In the genomic region with DNA sequence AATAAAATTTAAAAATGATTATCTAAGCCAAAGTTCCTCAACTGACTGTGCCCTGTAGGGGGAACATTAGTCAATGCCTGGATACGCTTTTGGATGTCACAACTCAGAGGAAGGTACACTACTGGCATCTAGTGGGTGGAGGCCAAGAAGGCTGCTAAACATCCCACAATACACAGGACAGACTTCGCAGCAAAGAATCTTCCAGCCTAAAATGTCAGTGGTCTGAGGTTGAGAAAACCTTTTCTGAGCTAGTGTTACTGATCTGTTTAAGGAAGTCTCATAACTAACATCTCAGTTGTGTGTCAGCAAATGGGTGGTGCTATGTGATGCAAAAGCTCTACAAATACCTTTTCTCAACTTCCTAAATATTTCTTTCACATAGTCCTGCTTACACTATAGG, we compare ENCODE assay signal across 15 cellular contexts. TPM values are rescaled to one million over a fixed set of nuclear protein-coding genes. Genes with fewer than 3 reads are reported as not detected.
DNase-seq lines count a peak whose midpoint lies in the region; ATAC-seq and TF ChIP-seq lines count a peak whose summit lies in the region.
"Had no signal": no experiment of that assay in that cellular context is flagged by ENCODE, and none has a peak within 500 bp of the region (broad histone marks: within the 10 kb centered on the region; RNA-seq: fewer than 3 reads in every experiment).

No MANE protein-coding gene starts in this region.

- no peaks in the 10 kb centered on the region for H4K20me1 ChIP-seq in SK-N-SH (ENCODE audit: insufficient read depth)

- TF ChIP-seq RAD21 in SK-N-SH (IDR thresholded peaks at IDR 0.05; ENCODE audit: low read length): peak; percentile 10; the same call in 1 of the 2 replicates

- no peaks in the 10 kb centered on the region for H3K9me3 ChIP-seq in SK-N-SH
- no peaks in the 10 kb centered on the region for H3K9me3 ChIP-seq in naive thymus-derived CD4-positive, alpha-beta T cell (ENCODE audit: control insufficient read depth in 2 of 3, low read length in 3 of 3)

- H3K9me2 ChIP-seq in SK-N-SH: no peaks in the 10 kb centered on the region

- H3K9me3 Mint-ChIP-seq in chondrocyte (ENCODE audit: low read depth): peaks cover 13% of the 10 kb centered on the region
- H3K9me3 Mint-ChIP-seq in naive thymus-derived CD4-positive, alpha-beta T cell: peaks cover 0 to 22% (median 6%) of the 10 kb centered on the region in 11 donors

- H3K4me1 Mint-ChIP-seq in chondrocyte (ENCODE audit: low read depth): peaks cover 6% of the 10 kb centered on the region
- no peaks in the 10 kb centered on the region for H3K4me1 Mint-ChIP-seq in naive thymus-derived CD4-positive, alpha-beta T cell
- H3K4me1 Mint-ChIP-seq: immature natural killer cell had no signal

- ATAC-seq in SK-N-SH treated with all-trans-retinoic acid at 6 μM for 48 hours: no peak
- ATAC-seq in naive thymus-derived CD4-positive, alpha-beta T cell: peak; percentile 80
- ATAC-seq in HG03139 (IDR thresholded peaks at IDR 0.05; ENCODE audit: unreplicated experiment): no peak

- no peaks in the 10 kb centered on the region for H3K27me3 ChIP-seq in SK-N-SH (ENCODE audit: insufficient read depth)
- H3K27me3 ChIP-seq in naive thymus-derived CD4-positive, alpha-beta T cell (ENCODE audit: control insufficient read depth in 2 of 2, insufficient read depth in 2 of 2, low read length in 2 of 2): no peaks in the 10 kb centered on the region
- H3K27me3 ChIP-seq in H7 (ENCODE audit: control insufficient read depth, insufficient read depth, low read length): no peaks in the 10 kb centered on the region
- H3K27me3 ChIP-seq: tibial artery had no signal

- H3K36me3 ChIP-seq in SK-N-SH (replicated peaks in 1 of 2; ENCODE audit: control insufficient read depth in 1 of 2, insufficient read depth in 2 of 2, low read length in 1 of 2): peaks cover 0 to 49% of the 10 kb centered on the region in 2 experiments
- no peaks in the 10 kb centered on the region for H3K36me3 ChIP-seq in naive thymus-derived CD4-positive, alpha-beta T cell (ENCODE audit: control insufficient read depth in 2 of 3, insufficient read depth in 3 of 3, low read length in 3 of 3)
- peaks cover 11% of the 10 kb centered on the region for H3K36me3 ChIP-seq in H7 (replicated peaks; ENCODE audit: control insufficient read depth, insufficient read depth, low read length)

- H3F3A ChIP-seq in SK-N-SH (replicated peaks; ENCODE audit: insufficient read depth): peaks cover 1% of the 10 kb centered on the region

- H3K9ac ChIP-seq in SK-N-SH: no peak overlapping the region

- TF ChIP-seq CTCF in SK-N-SH (IDR thresholded peaks at IDR 0.05) (no peak), chondrocyte (IDR thresholded peaks at IDR 0.05) (peak; percentile 26)

- H3K27me3 Mint-ChIP-seq in chondrocyte (ENCODE audit: low read depth): no peaks in the 10 kb centered on the region
- H3K27me3 Mint-ChIP-seq in naive thymus-derived CD4-positive, alpha-beta T cell: peaks cover 0 to 13% (median 0%) of the 10 kb centered on the region in 5 donors

- no peaks in the 10 kb centered on the region for H3K4me1 ChIP-seq in SK-N-SH (ENCODE audit: control insufficient read depth in 1 of 2, insufficient read depth in 2 of 2, low read depth in 1 of 2, low read length in 1 of 2)
- no peaks in the 10 kb centered on the region for H3K4me1 ChIP-seq in naive thymus-derived CD4-positive, alpha-beta T cell (ENCODE audit: control insufficient read depth in 2 of 2, insufficient read depth in 2 of 2, low read length in 2 of 2)
- H3K4me1 ChIP-seq: tibial artery had no signal

- no peaks in the 10 kb centered on the region for H3K79me2 ChIP-seq in SK-N-SH (ENCODE audit: insufficient read depth)

- no peak for TF ChIP-seq EP300 in SK-N-SH (IDR thresholded peaks at IDR 0.05; ENCODE audit: borderline replicate concordance in 1 of 2, low read depth in 1 of 2, low read length in 1 of 2)

- intact Hi-C loops in naive thymus-derived CD4-positive, alpha-beta T cell (cut with micrococcal nuclease): no loop called here

- WGBS in SK-N-SH (ENCODE audit: low lambda C conversion rate): 70% methylated on average over 2 of the region's 2 CpGs

- H3K27ac ChIP-seq in SK-N-SH (ENCODE audit: low read depth in 2 of 2, low read length in 1 of 2): no peak overlapping the region
- no peak overlapping the region for H3K27ac ChIP-seq in naive thymus-derived CD4-positive, alpha-beta T cell (ENCODE audit: low read depth, low read length)
- H3K27ac ChIP-seq: tibial artery had no signal

- H3K4me2 ChIP-seq in SK-N-SH: no peak overlapping the region

- no peak for DNase-seq in SK-N-SH
- DNase-seq in NOMO-1 (lab: John Stamatoyannopoulos, UW; ENCODE audit: unreplicated experiment in 2 of 2): peak; percentile 74 to 93
- no peak for DNase-seq in chondrocyte (ENCODE audit: low spot score)
- DNase-seq in naive thymus-derived CD4-positive, alpha-beta T cell: no peak
- DNase-seq in NCI-H1436 (lab: John Stamatoyannopoulos, UW): no peak
- no peak for DNase-seq in H7
- DNase-seq: activated CD4-positive, alpha-beta T cell treated with anti-CD3 and anti-CD28 coated beads, Interleukin-2, amount 50 U/mL, for 1 hour; foreskin melanocyte; immature natural killer cell; tibial artery had no signal

- POLR2A ChIA-PET in SK-N-SH (lab: Yijun Ruan, JAX): no interaction called here
- POLR2A ChIA-PET in naive thymus-derived CD4-positive, alpha-beta T cell (lab: Charles Lee): no interaction called here

- no peak overlapping the region for H3K4me3 Mint-ChIP-seq in chondrocyte (ENCODE audit: unreplicated experiment)
- no peak overlapping the region for H3K4me3 Mint-ChIP-seq in naive thymus-derived CD4-positive, alpha-beta T cell
- H3K4me3 Mint-ChIP-seq: activated T-helper 1 cell treated with anti-CD3 and anti-CD28 coated beads, Interleukin-12 subunit alpha, Interleukin-12 subunit beta, Interleukin-2, Interleukin-4 antibody, amounts not matched to agents 30 ng/mL and 10 ng/mL and 1 ng/mL, durations not matched to agents 14 hours and 24 hours and 36 hours; immature natural killer cell had no signal

- H3K27ac Mint-ChIP-seq in chondrocyte (ENCODE audit: unreplicated experiment): no peak overlapping the region
- no peak overlapping the region for H3K27ac Mint-ChIP-seq in naive thymus-derived CD4-positive, alpha-beta T cell
- H3K27ac Mint-ChIP-seq: activated T-helper 1 cell treated with anti-CD3 and anti-CD28 coated beads, Interleukin-12 subunit alpha, Interleukin-12 subunit beta, Interleukin-2, Interleukin-4 antibody, amounts not matched to agents 30 ng/mL and 10 ng/mL and 1 ng/mL, durations not matched to agents 14 hours and 24 hours and 36 hours; immature natural killer cell had no signal

- CTCF ChIA-PET in SK-N-SH (lab: Yijun Ruan, JAX): interaction anchor here (0.8 to 1.8 kb wide), 4 partner anchors 9 to 347 kb away, joined by 3 to 6 read pairs (median 3); no protein-coding TSS in a partner anchor
- CTCF ChIA-PET in naive thymus-derived CD4-positive, alpha-beta T cell (lab: Charles Lee): no interaction called here

- no peak overlapping the region for H3K4me3 ChIP-seq in SK-N-SH (ENCODE audit: low read depth in 2 of 2, low read length in 1 of 2)
- no peak overlapping the region for H3K4me3 ChIP-seq in naive thymus-derived CD4-positive, alpha-beta T cell (ENCODE audit: low read length)
- no peak overlapping the region for H3K4me3 ChIP-seq in H7 (ENCODE audit: insufficient read depth, low read depth, low read length)
- H3K4me3 ChIP-seq: tibial artery had no signal

- H2AFZ ChIP-seq in SK-N-SH (ENCODE audit: low read depth): no peak overlapping the region

- peaks cover 58% of the 10 kb centered on the region for H3K36me3 Mint-ChIP-seq in chondrocyte (ENCODE audit: low read depth)
- peaks cover 0 to 51% (median 4%) of the 10 kb centered on the region in 5 donors for H3K36me3 Mint-ChIP-seq in naive thymus-derived CD4-positive, alpha-beta T cell

TF ChIP-seq in SK-N-SH, 30 proteins besides CTCF, POLR2A, EP300 and RAD21 (continues in another document):
- TF ChIP-seq JUND (IDR thresholded peaks at IDR 0.05) (no peak), NFIC (IDR thresholded peaks at IDR 0.05; ENCODE audit: borderline replicate concordance) (no peak), GABPA (IDR thresholded peaks at IDR 0.05; ENCODE audit: low read depth) (no peak), NRF1 (IDR thresholded peaks at IDR 0.05; ENCODE audit: low read depth, low read length) (no peak), POLR2AphosphoS5 (IDR thresholded peaks at IDR 0.05; ENCODE audit: low read depth, low read length) (no peak)
- TF ChIP-seq, protein P1, sequence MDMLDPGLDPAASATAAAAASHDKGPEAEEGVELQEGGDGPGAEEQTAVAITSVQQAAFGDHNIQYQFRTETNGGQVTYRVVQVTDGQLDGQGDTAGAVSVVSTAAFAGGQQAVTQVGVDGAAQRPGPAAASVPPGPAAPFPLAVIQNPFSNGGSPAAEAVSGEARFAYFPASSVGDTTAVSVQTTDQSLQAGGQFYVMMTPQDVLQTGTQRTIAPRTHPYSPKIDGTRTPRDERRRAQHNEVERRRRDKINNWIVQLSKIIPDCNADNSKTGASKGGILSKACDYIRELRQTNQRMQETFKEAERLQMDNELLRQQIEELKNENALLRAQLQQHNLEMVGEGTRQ (IDR thresholded peaks at IDR 0.05; ENCODE audit: borderline replicate concordance, low read depth, low read length): no peak

TF ChIP-seq in SK-N-SH treated with all-trans-retinoic acid at 6 μM for 48 hours, 23 proteins besides CTCF, POLR2A, EP300 and RAD21 (continues in another document):
- TF ChIP-seq TCF4 (CRISPR knock-in tag; IDR thresholded peaks at IDR 0.05; ENCODE audit: borderline replicate concordance) (no peak), PPARA (CRISPR knock-in tag; IDR thresholded peaks at IDR 0.05; ENCODE audit: borderline replicate concordance) (no peak), ESRRG (CRISPR knock-in tag; IDR thresholded peaks at IDR 0.05) (no peak), TOX (CRISPR knock-in tag; IDR thresholded peaks at IDR 0.05; ENCODE audit: borderline replicate concordance) (no peak)
- TF ChIP-seq, protein P2, sequence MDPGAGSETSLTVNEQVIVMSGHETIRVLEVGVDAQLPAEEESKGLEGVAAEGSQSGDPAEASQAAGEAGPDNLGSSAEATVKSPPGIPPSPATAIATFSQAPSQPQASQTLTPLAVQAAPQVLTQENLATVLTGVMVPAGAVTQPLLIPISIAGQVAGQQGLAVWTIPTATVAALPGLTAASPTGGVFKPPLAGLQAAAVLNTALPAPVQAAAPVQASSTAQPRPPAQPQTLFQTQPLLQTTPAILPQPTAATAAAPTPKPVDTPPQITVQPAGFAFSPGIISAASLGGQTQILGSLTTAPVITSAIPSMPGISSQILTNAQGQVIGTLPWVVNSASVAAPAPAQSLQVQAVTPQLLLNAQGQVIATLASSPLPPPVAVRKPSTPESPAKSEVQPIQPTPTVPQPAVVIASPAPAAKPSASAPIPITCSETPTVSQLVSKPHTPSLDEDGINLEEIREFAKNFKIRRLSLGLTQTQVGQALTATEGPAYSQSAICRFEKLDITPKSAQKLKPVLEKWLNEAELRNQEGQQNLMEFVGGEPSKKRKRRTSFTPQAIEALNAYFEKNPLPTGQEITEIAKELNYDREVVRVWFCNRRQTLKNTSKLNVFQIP (CRISPR knock-in tag; IDR thresholded peaks at IDR 0.05; ENCODE audit: borderline replicate concordance, low read depth): no peak

RNA-seq across cellular contexts. Expression of a gene that starts 20.9 kb away (rescaled TPM):
- polyA plus RNA-seq in SK-N-SH (2012; rRNA removed): not detected in 2 replicates
- not detected in 2 replicates for polyA plus RNA-seq in SK-N-SH (2012; cell fraction: cytosol; rRNA removed)
- not detected in 2 replicates for polyA plus RNA-seq in SK-N-SH (2012; cell fraction: nucleus; rRNA removed)
- total RNA-seq in chondrocyte: not detected in 3 replicates
- not detected for total RNA-seq in naive thymus-derived CD4-positive, alpha-beta T cell
- not detected for polyA plus RNA-seq in naive thymus-derived CD4-positive, alpha-beta T cell
- not detected in 2 replicates for total RNA-seq in H7 (2014; rRNA removed; shearing (Covaris generic))
- total RNA-seq: activated T-helper 1 cell treated with anti-CD3 and anti-CD28 coated beads, Interleukin-12 subunit alpha, Interleukin-12 subunit beta, Interleukin-2, Interleukin-4 antibody, amounts not matched to agents 30 ng/mL and 10 ng/mL and 1 ng/mL, durations not matched to agents 14 hours and 24 hours and 36 hours; pulmonary artery endothelial cell; T-helper 1 cell treated with Interleukin-12 subunit alpha and Interleukin-12 subunit beta and Interleukin-4 antibody, amounts not matched to agents 30 ng/mL and 1 ng/mL, for 36 hours had no signal
- polyA plus RNA-seq: immature natural killer cell had no signal

Comparison
In these comparisons a context has a peak if more than half of its experiments do, and no peak if none do; other contexts are left out.
1. DNase-seq: peak in NOMO-1 (2 of 2); none in SK-N-SH (single experiment), chondrocyte (single experiment), naive thymus-derived CD4-positive, alpha-beta T cell (0 of 9), NCI-H1436 (single experiment) and H7 (single experiment).